27 cellular contexts compared by ENCODE assay signal in the genomic region with DNA sequence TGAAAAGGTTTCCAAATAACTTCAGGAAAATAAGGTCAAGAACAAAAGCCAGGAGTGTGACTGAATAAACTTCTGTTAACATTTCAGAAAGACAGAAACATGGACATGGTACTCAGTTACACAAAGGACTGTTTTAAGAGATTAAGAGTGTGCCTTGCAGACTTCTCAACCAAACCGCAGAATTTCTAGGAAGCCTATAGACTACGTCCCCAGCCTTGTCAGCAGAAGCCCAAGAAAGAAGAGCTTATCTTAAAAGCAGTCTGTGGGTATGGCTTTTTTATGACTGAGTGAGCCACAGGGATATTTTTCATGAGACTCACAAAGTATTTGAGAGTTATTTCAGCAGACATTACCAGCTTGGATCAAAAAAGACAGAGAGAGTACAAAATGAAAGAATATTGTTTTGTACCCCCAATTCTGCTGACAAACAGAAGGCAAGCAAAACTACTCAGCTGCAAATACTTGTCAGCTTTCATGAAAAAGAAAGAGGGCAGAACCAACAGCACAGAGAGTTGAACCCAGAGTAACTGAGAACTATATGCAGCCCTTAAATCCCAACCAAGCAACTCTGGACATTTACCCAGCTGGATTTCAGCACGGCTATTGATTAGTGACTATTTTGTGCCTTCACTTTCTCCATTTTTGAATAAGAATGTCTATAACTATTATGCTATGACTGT.
DNase-seq lines count a peak whose midpoint lies in the region; ATAC-seq, FAIRE-seq and TF ChIP-seq lines count a peak whose summit lies in the region.
"Had no signal": no experiment of that assay in that cellular context is flagged by ENCODE, and none has a peak within 500 bp of the region (broad histone marks: within the 10 kb centered on the region; RNA-seq: fewer than 3 reads in every experiment).

No MANE protein-coding gene starts in this region.

- H2AFZ ChIP-seq in PC-3 (ENCODE audit: low read length) (no peak overlapping the region), astrocyte (ENCODE audit: low read depth, low read length) (no peak overlapping the region)

- H3K9me2 ChIP-seq in PC-3 (replicated peaks; ENCODE audit: low read length), result no peaks in the 10 kb centered on the region

- H3K36me3 ChIP-seq in PC-3 (ENCODE audit: low read depth, low read length) (no peaks in the 10 kb centered on the region), astrocyte (ENCODE audit: insufficient read depth, low read length) (no peaks in the 10 kb centered on the region)
- H3K36me3 ChIP-seq: BLaER1, colonic mucosa, prostate gland, sigmoid colon, stomach had no signal

- no peak overlapping the region for H3K4me3 Mint-ChIP-seq in astrocyte (ENCODE audit: unreplicated experiment)
- H3K4me3 Mint-ChIP-seq: activated CD4-positive, alpha-beta T cell treated with anti-CD3 and anti-CD28 coated beads for 36 hours; activated CD8-positive, alpha-beta T cell treated with anti-CD3 and anti-CD28 coated beads for 36 hours; natural killer cell; T-helper 1 cell treated with Interleukin-12 subunit alpha and Interleukin-12 subunit beta and Interleukin-4 antibody, amounts not matched to agents 30 μg/mL and 1 μg/mL, for 36 hours had no signal

- no peak overlapping the region for H3K4me3 ChIP-seq in PC-3 (ENCODE audit: low read length)
- H3K4me3 ChIP-seq in astrocyte (ENCODE audit: insufficient read depth, low read depth, low read length), result no peak overlapping the region
- no peak overlapping the region for H3K4me3 ChIP-seq in dorsolateral prefrontal cortex
- H3K4me3 ChIP-seq: BLaER1, colonic mucosa, mucosa of descending colon, prostate gland, sigmoid colon, stomach had no signal

- H3K79me2 ChIP-seq in PC-3 (ENCODE audit: low read length) (no peaks in the 10 kb centered on the region), astrocyte (ENCODE audit: insufficient read depth, low read length) (no peaks in the 10 kb centered on the region)

- H3K4me2 ChIP-seq in PC-3 (ENCODE audit: low read length), result no peak overlapping the region
- H3K4me2 ChIP-seq in astrocyte (ENCODE audit: low read length), result no peak overlapping the region
- H3K4me2 ChIP-seq: BLaER1 had no signal

- H3K4me1 ChIP-seq in PC-3 (ENCODE audit: insufficient read depth, low read length) (no peaks in the 10 kb centered on the region), astrocyte (ENCODE audit: insufficient read depth, low read length) (no peaks in the 10 kb centered on the region)
- H3K4me1 ChIP-seq: BLaER1, colonic mucosa, prostate gland, sigmoid colon, stomach had no signal

- no peak overlapping the region for H3K27ac Mint-ChIP-seq in astrocyte (ENCODE audit: unreplicated experiment)
- H3K27ac Mint-ChIP-seq: activated CD4-positive, alpha-beta T cell treated with anti-CD3 and anti-CD28 coated beads for 36 hours; activated CD8-positive, alpha-beta T cell treated with anti-CD3 and anti-CD28 coated beads for 36 hours; activated naive CD4-positive, alpha-beta T cell treated with anti-CD3 and anti-CD28 coated beads, Interleukin-2, amount 50 U/mL, for 72 hours; natural killer cell; T-helper 1 cell treated with Interleukin-12 subunit alpha and Interleukin-12 subunit beta and Interleukin-4 antibody, amounts not matched to agents 30 μg/mL and 1 μg/mL, for 36 hours had no signal

- H3K36me3 Mint-ChIP-seq in astrocyte (ENCODE audit: low read depth, unreplicated experiment), result no peaks in the 10 kb centered on the region
- H3K36me3 Mint-ChIP-seq: natural killer cell had no signal

- intact Hi-C loops in PC-3 (cut with micrococcal nuclease) (no loop called here), dorsolateral prefrontal cortex (cut with DNase I) (no loop called here)

- CTCF ChIA-PET in PC-3 (lab: Charles Lee), result no interaction called here

- TF ChIP-seq CTCF in PC-3 (conservative IDR thresholded peaks at IDR 0.05; ENCODE audit: low read depth, low read length) (no peak), astrocyte (IDR thresholded peaks at IDR 0.05; ENCODE audit: insufficient read depth, low read depth, low read length) (no peak), dorsolateral prefrontal cortex (IDR thresholded peaks at IDR 0.05 in 54 of 56, conservative IDR thresholded peaks at IDR 0.05 in 2 of 56; ENCODE audit: low read depth in 1 of 56, partially characterized antibody in 56 of 56) (no peak)

- H3K27me3 Mint-ChIP-seq in astrocyte (ENCODE audit: low read depth, unreplicated experiment), result no peaks in the 10 kb centered on the region
- H3K27me3 Mint-ChIP-seq: activated CD4-positive, alpha-beta T cell treated with anti-CD3 and anti-CD28 coated beads for 36 hours; activated CD8-positive, alpha-beta T cell treated with anti-CD3 and anti-CD28 coated beads for 36 hours had no signal

- peaks cover 13% of the 10 kb centered on the region for H3K4me1 Mint-ChIP-seq in astrocyte (ENCODE audit: low read depth, unreplicated experiment)
- H3K4me1 Mint-ChIP-seq: activated CD4-positive, alpha-beta T cell treated with anti-CD3 and anti-CD28 coated beads for 36 hours; natural killer cell had no signal

- POLR2A ChIA-PET in PC-3 (lab: Charles Lee; ENCODE audit: unreplicated experiment), result no interaction called here

- peak; percentile 57 for DNase-seq in HS-27A (ENCODE audit: low read depth)
- DNase-seq in PC-3, result peak; percentile 45
- peak; percentile 37 for DNase-seq in astrocyte (ENCODE audit: low read depth)
- DNase-seq in NCI-H82 treated with DMSO at 0.1 percent for 48 hours (lab: John Stamatoyannopoulos, UW; ENCODE audit: unreplicated experiment), result no peak
- no peak for DNase-seq in dorsolateral prefrontal cortex
- no peak for DNase-seq in NCI-H1436 treated with DMSO at 0.1 percent for 48 hours (lab: John Stamatoyannopoulos, UW)
- DNase-seq: activated CD4-positive, alpha-beta T cell treated with anti-CD3 and anti-CD28 coated beads for 36 hours; activated CD8-positive, alpha-beta T cell treated with anti-CD3 and anti-CD28 coated beads for 36 hours; colonic mucosa; DMS153; effector CD8-positive, alpha-beta T cell; hypothalamus; left cardiac atrium; mucosa of descending colon; natural killer cell; NCI-H146; NCI-H2107; NCI-H748 treated with DMSO at 0.1 percent for 48 hours; nucleus accumbens; sigmoid colon; stimulated activated CD4-positive, alpha-beta T cell treated with anti-CD3 and anti-CD28 coated beads, Interleukin-4, amount 100 ng/mL, for 1 hour; stomach had no signal

- H4K20me1 ChIP-seq in PC-3 (ENCODE audit: low read length), result no peaks in the 10 kb centered on the region
- H4K20me1 ChIP-seq in astrocyte (ENCODE audit: insufficient read depth, low read length), result no peaks in the 10 kb centered on the region
- H4K20me1 ChIP-seq: BLaER1 had no signal

- no peak overlapping the region for H3K27ac ChIP-seq in PC-3 (ENCODE audit: low read length)
- H3K27ac ChIP-seq in astrocyte (ENCODE audit: low read depth, low read length), result no peak overlapping the region
- H3K27ac ChIP-seq in dorsolateral prefrontal cortex, result no peak overlapping the region
- H3K27ac ChIP-seq: BLaER1, colonic mucosa, prostate gland, sigmoid colon, stomach had no signal

- ATAC-seq in PC-3 (no peak; the same call in 1 of the 2 replicates), GM21390 (IDR thresholded peaks at IDR 0.05; ENCODE audit: unreplicated experiment) (no peak)
- ATAC-seq: activated CD4-positive, alpha-beta T cell treated with anti-CD3 and anti-CD28 coated beads for 36 hours; activated CD8-positive, alpha-beta T cell treated with anti-CD3 and anti-CD28 coated beads for 36 hours; activated naive CD4-positive, alpha-beta T cell treated with anti-CD3 and anti-CD28 coated beads, Interleukin-2, amount 50 U/mL, for 72 hours; left cardiac atrium; mucosa of descending colon; natural killer cell had no signal

- no peak for FAIRE-seq in astrocyte (lab: Jason Lieb, UNC)

- peaks cover 3% of the 10 kb centered on the region for H3K9me3 Mint-ChIP-seq in astrocyte (ENCODE audit: unreplicated experiment)

- no peaks in the 10 kb centered on the region for H3F3A ChIP-seq in PC-3 (ENCODE audit: low read length, unreplicated experiment)

- no peak overlapping the region for H3K9ac ChIP-seq in PC-3 (ENCODE audit: low read length)
- no peak overlapping the region for H3K9ac ChIP-seq in astrocyte (ENCODE audit: low read length)
- H3K9ac ChIP-seq: BLaER1 had no signal

- H3K27me3 ChIP-seq in PC-3 (ENCODE audit: low read length), result no peaks in the 10 kb centered on the region
- H3K27me3 ChIP-seq in astrocyte (ENCODE audit: insufficient read depth, low read length), result no peaks in the 10 kb centered on the region
- H3K27me3 ChIP-seq in dorsolateral prefrontal cortex, result no peaks in the 10 kb centered on the region
- H3K27me3 ChIP-seq: BLaER1, colonic mucosa, sigmoid colon, stomach had no signal

- no TSS peak for BruUV-seq in PC-3 (replicated peaks; lab: Mats Ljungman, UMichigan)

- H3K9me3 ChIP-seq in PC-3 (ENCODE audit: low read length) (no peaks in the 10 kb centered on the region), astrocyte (ENCODE audit: insufficient read depth, low read depth, low read length) (no peaks in the 10 kb centered on the region)
- H3K9me3 ChIP-seq: BLaER1, colonic mucosa, prostate gland had no signal

Comparison
In these comparisons a context has a peak if more than half of its experiments do, and no peak if none do; other contexts are left out.
1. DNase-seq: peak in HS-27A (single experiment), PC-3 (single experiment) and astrocyte (single experiment); none in NCI-H82 treated with DMSO at 0.1 percent for 48 hours (single experiment), dorsolateral prefrontal cortex (0 of 10) and NCI-H1436 treated with DMSO at 0.1 percent for 48 hours (single experiment).